Comparison of ENCODE assay signal across 8 cellular contexts in genomic region chr7:134548877-134549276, GRCh38.
DNase-seq lines count a peak whose midpoint lies in the region; ATAC-seq and TF ChIP-seq lines count a peak whose summit lies in the region.

TSS of gene AKR1B15 (plus strand) at chr7:134549110. CDS start at chr7:134564620, 15,510 bp downstream.

- DNase-seq in AG09309 (ENCODE audit: low read depth), result peak; percentile 11
- DNase-seq in activated naive CD8-positive, alpha-beta T cell treated with anti-CD3 and anti-CD28 coated beads, Interleukin-2, amount 50 U/mL, for 24 hours, result peak; percentile 34
- peak; percentile 9 for DNase-seq in stimulated activated CD4-positive, alpha-beta T cell treated with anti-CD3 and anti-CD28 coated beads, Interleukin-4, amount 100 ng/mL, for 24 hours
- DNase-seq in NCI-H524 treated with DMSO at 0.1 percent for 48 hours (lab: John Stamatoyannopoulos, UW), result no peak
- DNase-seq in kidney glomerular epithelial cell (lab: John Stamatoyannopoulos, UW), result no peak
- DNase-seq in GOT3 (lab: John Stamatoyannopoulos, UW), result no peak

- H3K27me3 Mint-ChIP-seq in activated naive CD8-positive, alpha-beta T cell treated with anti-CD3 and anti-CD28 coated beads, Interleukin-2, amount 50 U/mL, for 24 hours, result peaks cover 18% of the 10 kb centered on the region

- H3K4me3 Mint-ChIP-seq in activated naive CD8-positive, alpha-beta T cell treated with anti-CD3 and anti-CD28 coated beads, Interleukin-2, amount 50 U/mL, for 24 hours, result no peak within 1 kb of the TSS

- H3K9me3 Mint-ChIP-seq in activated naive CD8-positive, alpha-beta T cell treated with anti-CD3 and anti-CD28 coated beads, Interleukin-2, amount 50 U/mL, for 24 hours, result no peaks in the 10 kb centered on the region

- H3K4me1 Mint-ChIP-seq in activated naive CD8-positive, alpha-beta T cell treated with anti-CD3 and anti-CD28 coated beads, Interleukin-2, amount 50 U/mL, for 24 hours, result peaks cover 8% of the 10 kb centered on the region

- H3K36me3 Mint-ChIP-seq in activated naive CD8-positive, alpha-beta T cell treated with anti-CD3 and anti-CD28 coated beads, Interleukin-2, amount 50 U/mL, for 24 hours (ENCODE audit: low read depth), result no peaks in the 10 kb centered on the region

- H3K4me3 ChIP-seq in AG09309 (ENCODE audit: control insufficient read depth, low read depth, low read length), result no peak within 1 kb of the TSS

- ATAC-seq in GM18909 (IDR thresholded peaks at IDR 0.05; ENCODE audit: poor library complexity, unreplicated experiment), result peak; percentile 94
- peak; percentile 94 for ATAC-seq in HG03060 (IDR thresholded peaks at IDR 0.05; ENCODE audit: low read depth, unreplicated experiment)
- ATAC-seq in activated naive CD8-positive, alpha-beta T cell treated with anti-CD3 and anti-CD28 coated beads, Interleukin-2, amount 50 U/mL, for 24 hours, result peak; percentile 87

- H3K27ac Mint-ChIP-seq in activated naive CD8-positive, alpha-beta T cell treated with anti-CD3 and anti-CD28 coated beads, Interleukin-2, amount 50 U/mL, for 24 hours, result no peak within 1 kb of the TSS

- TF ChIP-seq CTCF in AG09309 (IDR thresholded peaks at IDR 0.05; ENCODE audit: control insufficient read depth, insufficient read depth, low read depth, low read length, missing control alignments), result no peak

Comparison
In these comparisons a context has a peak if more than half of its experiments do, and no peak if none do; other contexts are left out.
1. DNase-seq: peak in AG09309 (single experiment), activated naive CD8-positive, alpha-beta T cell treated with anti-CD3 and anti-CD28 coated beads, Interleukin-2, amount 50 U/mL, for 24 hours (single experiment) and stimulated activated CD4-positive, alpha-beta T cell treated with anti-CD3 and anti-CD28 coated beads, Interleukin-4, amount 100 ng/mL, for 24 hours (single experiment); none in NCI-H524 treated with DMSO at 0.1 percent for 48 hours (single experiment), kidney glomerular epithelial cell (single experiment) and GOT3 (single experiment).
2. Peak in every context shown above with its lines, with median percentiles within 50 percentile points of each other: ATAC-seq.